ENCODE assay signal across 20 cellular contexts in genomic region chr4:165967486-165967885, GRCh38.
"Had no signal": no experiment of that assay in that cellular context is flagged by ENCODE, and none has a peak within 500 bp of the region (broad histone marks: within the 10 kb centered on the region; RNA-seq: fewer than 3 reads in every experiment).

No MANE protein-coding gene starts in this region.

- H3K27me3 Mint-ChIP-seq: activated naive CD4-positive, alpha-beta T cell treated with anti-CD3 and anti-CD28 coated beads, Interleukin-2, amount 10 ng/mL, durations not matched to agents 7 days and 5 days; activated naive CD8-positive, alpha-beta T cell treated with anti-CD3 and anti-CD28 coated beads, Interleukin-2, amount 50 U/mL, for 24 hours; memory B cell; progenitor cell of endocrine pancreas; stimulated activated naive CD8-positive, alpha-beta T cell treated with anti-CD3 and anti-CD28 coated beads, Interleukin-15, Interleukin-2, amounts not matched to agents 100 ng/mL and 50 ng/mL, for 24 hours had no signal

- H3K36me3 Mint-ChIP-seq: activated naive CD4-positive, alpha-beta T cell treated with anti-CD3 and anti-CD28 coated beads, Interleukin-2, amount 10 ng/mL, durations not matched to agents 7 days and 5 days; memory B cell had no signal

- H3K4me3 Mint-ChIP-seq: activated naive CD4-positive, alpha-beta T cell treated with anti-CD3 and anti-CD28 coated beads, Interleukin-2, amount 10 ng/mL, durations not matched to agents 7 days and 5 days; activated naive CD8-positive, alpha-beta T cell treated with anti-CD3 and anti-CD28 coated beads, Interleukin-2, amount 50 U/mL, for 24 hours; memory B cell; neural crest cell; stimulated activated naive CD8-positive, alpha-beta T cell treated with anti-CD3 and anti-CD28 coated beads, Interleukin-15, Interleukin-2, amounts not matched to agents 100 ng/mL and 50 ng/mL, for 24 hours had no signal

- H3K27ac Mint-ChIP-seq: activated naive CD4-positive, alpha-beta T cell treated with anti-CD3 and anti-CD28 coated beads, Interleukin-2, amount 10 ng/mL, durations not matched to agents 7 days and 5 days; activated naive CD8-positive, alpha-beta T cell treated with anti-CD3 and anti-CD28 coated beads, Interleukin-2, amount 50 U/mL, for 24 hours; memory B cell; progenitor cell of endocrine pancreas; stimulated activated naive CD8-positive, alpha-beta T cell treated with anti-CD3 and anti-CD28 coated beads, Interleukin-15, Interleukin-2, amounts not matched to agents 100 ng/mL and 50 ng/mL, for 24 hours had no signal

- H3K27me3 ChIP-seq: right atrium auricular region, tibial nerve, uterus had no signal

- H3K27ac ChIP-seq: right atrium auricular region, tibial nerve, uterus had no signal

- H3K4me1 Mint-ChIP-seq: activated naive CD4-positive, alpha-beta T cell treated with anti-CD3 and anti-CD28 coated beads, Interleukin-2, amount 10 ng/mL, durations not matched to agents 7 days and 5 days; activated naive CD8-positive, alpha-beta T cell treated with anti-CD3 and anti-CD28 coated beads, Interleukin-2, amount 50 U/mL, for 24 hours; memory B cell; neural crest cell had no signal

- DNase-seq: activated CD4-positive, CD25-positive, alpha-beta regulatory T cell treated with anti-CD3 and anti-CD28 coated beads, Interleukin-2, amount 50 U/mL, for 72 hours; activated CD8-positive, alpha-beta memory T cell treated with anti-CD3 and anti-CD28 coated beads for 24 hours; activated CD8-positive, alpha-beta memory T cell treated with anti-CD3 and anti-CD28 coated beads, Interleukin-2, amount 50 U/mL, for 48 hours; activated effector memory CD4-positive, alpha-beta T cell treated with Interleukin-2 at 50 U/mL for 16 hours; activated naive CD4-positive, alpha-beta T cell treated with anti-CD3 and anti-CD28 coated beads, Interleukin-2, amount 10 ng/mL, durations not matched to agents 7 days and 5 days; activated naive CD8-positive, alpha-beta T cell treated with anti-CD3 and anti-CD28 coated beads, Interleukin-2, amount 50 U/mL, for 24 hours; activated T-cell treated with anti-CD3 and anti-CD28 coated beads, Interleukin-2, amount 50 U/mL, for 48 hours; aorta; effector CD8-positive, alpha-beta T cell; head of caudate nucleus; left ventricle myocardium superior; T-helper 1 cell; T-helper 9 cell; uterus had no signal

- H3K36me3 ChIP-seq: right atrium auricular region, tibial nerve, uterus had no signal

- H3K4me1 ChIP-seq: right atrium auricular region, tibial nerve, uterus had no signal

- ATAC-seq: activated naive CD8-positive, alpha-beta T cell treated with anti-CD3 and anti-CD28 coated beads, Interleukin-2, amount 50 U/mL, for 24 hours; left ventricle myocardium superior had no signal

- H3K9me3 ChIP-seq: uterus had no signal

- H3K4me3 ChIP-seq: right atrium auricular region, tibial nerve, uterus had no signal
